ENCODE assay signal across 9 cellular contexts in the genomic region with DNA sequence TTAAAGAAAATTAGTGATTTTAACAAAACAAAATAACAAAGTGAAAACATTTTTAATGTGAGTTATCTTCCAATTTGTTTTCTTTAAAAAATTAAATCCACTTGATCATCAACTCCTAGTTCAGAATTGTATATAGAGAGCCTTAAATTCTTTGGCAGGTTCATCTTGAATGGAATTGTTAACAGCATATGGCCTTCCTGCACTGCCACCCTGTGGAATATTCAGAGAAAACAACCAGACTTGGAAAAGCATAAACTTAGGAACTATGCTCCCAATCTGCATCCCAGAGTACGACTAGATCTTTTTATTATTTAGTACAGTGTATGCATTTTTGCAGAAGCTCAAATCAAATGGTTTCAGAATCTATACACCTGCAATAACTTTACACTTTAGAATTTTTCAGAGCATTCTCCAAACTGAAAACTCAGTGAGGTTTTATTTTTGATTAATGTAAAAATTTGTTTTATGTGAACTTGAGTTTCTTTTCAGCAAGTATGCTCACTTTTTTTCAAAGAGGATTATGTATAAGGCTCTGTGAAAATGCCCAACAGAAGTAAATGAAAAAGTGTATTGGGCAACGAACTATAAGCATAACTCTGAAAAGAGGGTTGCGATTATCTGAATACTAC. TPM values are rescaled to one million over a fixed set of nuclear protein-coding genes. Genes with fewer than 3 reads are reported as not detected.
DNase-seq lines count a peak whose midpoint lies in the region; ATAC-seq and TF ChIP-seq lines count a peak whose summit lies in the region.
"Had no signal": no experiment of that assay in that cellular context is flagged by ENCODE, and none has a peak within 500 bp of the region (broad histone marks: within the 10 kb centered on the region; RNA-seq: fewer than 3 reads in every experiment).

No MANE protein-coding gene starts in this region.

- no peaks in the 10 kb centered on the region for H4K20me1 ChIP-seq in mammary epithelial cell (ENCODE audit: insufficient read depth, low read length)

- dilution Hi-C loops in mammary epithelial cell (cut with HindIII; ENCODE audit: low sequenced_read_pairs): loop anchor here (25.0 kb wide), 1 partner anchor 322 kb away; no protein-coding TSS in a partner anchor

- H3K9me3 ChIP-seq in Caco-2 (no peaks in the 10 kb centered on the region), mammary epithelial cell (replicated peaks; ENCODE audit: insufficient read depth, low read length) (no peaks in the 10 kb centered on the region)

- H3K27me3 ChIP-seq in Caco-2 (replicated peaks; ENCODE audit: control insufficient read depth, insufficient read depth, low read length) (no peaks in the 10 kb centered on the region), mammary epithelial cell (ENCODE audit: insufficient read depth, low read length) (no peaks in the 10 kb centered on the region)

- H3K9ac ChIP-seq in mammary epithelial cell (ENCODE audit: insufficient read depth, low read length): no peak overlapping the region

- no peak overlapping the region for H3K4me2 ChIP-seq in mammary epithelial cell (ENCODE audit: insufficient read depth, low read depth, low read length)

- H3K36me3 ChIP-seq in Caco-2 (ENCODE audit: control insufficient read depth, insufficient read depth, low read length) (no peaks in the 10 kb centered on the region), mammary epithelial cell (ENCODE audit: insufficient read depth, low read length) (no peaks in the 10 kb centered on the region)

- no peak overlapping the region for H3K27ac ChIP-seq in mammary epithelial cell (ENCODE audit: insufficient read depth, low read depth, low read length)

- BruUV-seq in Caco-2 (replicated peaks; lab: Mats Ljungman, UMichigan): no TSS peak
- no TSS peak for BruUV-seq in mammary epithelial cell (replicated peaks; lab: Mats Ljungman, UMichigan)

- no peaks in the 10 kb centered on the region for H3K4me1 ChIP-seq in Caco-2
- H3K4me1 ChIP-seq in mammary epithelial cell (ENCODE audit: insufficient read depth, low read length): peaks cover 16% of the 10 kb centered on the region

- no peak overlapping the region for H3K27ac Mint-ChIP-seq in Caco-2 (ENCODE audit: unreplicated experiment)

- peak; percentile 84 to 90 for TF ChIP-seq CTCF in Caco-2 (IDR thresholded peaks at IDR 0.05; ENCODE audit: insufficient read depth in 1 of 2, low read depth in 1 of 2, low read length in 1 of 2, severe bottlenecking in 1 of 2, unreplicated experiment in 1 of 2)
- TF ChIP-seq CTCF in mammary epithelial cell (conservative IDR thresholded peaks at IDR 0.05 in 1 of 2, IDR thresholded peaks at IDR 0.05 in 1 of 2; ENCODE audit: extremely low read depth in 1 of 2, insufficient read depth in 1 of 2, low read depth in 1 of 2, low read length in 2 of 2): peak; percentile 54 to 68

- no peak overlapping the region for H3K4me3 Mint-ChIP-seq in Caco-2 (ENCODE audit: unreplicated experiment)
- H3K4me3 Mint-ChIP-seq: naive thymus-derived CD8-positive, alpha-beta T cell had no signal

- 59% methylated on average over 3 of the region's 3 CpGs for WGBS in mammary epithelial cell (ENCODE audit: low coverage, missing lambda C conversion rate)

- CTCF ChIA-PET in Caco-2 (lab: Charles Lee): no interaction called here
- CTCF ChIA-PET in mammary epithelial cell (lab: Charles Lee; ENCODE audit: low non-redundant PET): no interaction called here

- no peaks in the 10 kb centered on the region for H3K36me3 Mint-ChIP-seq in Caco-2 (ENCODE audit: insufficient read depth, unreplicated experiment)

- no peaks in the 10 kb centered on the region for H3K9me3 Mint-ChIP-seq in Caco-2 (ENCODE audit: unreplicated experiment)
- H3K9me3 Mint-ChIP-seq: naive thymus-derived CD8-positive, alpha-beta T cell had no signal

- POLR2A ChIA-PET in Caco-2 (lab: Charles Lee): no interaction called here

- intact Hi-C loops in Caco-2 (cut with micrococcal nuclease; ENCODE audit: unreplicated experiment): loop anchor here (1.0 to 10.0 kb wide), 7 partner anchors 99 to 810 kb away; no protein-coding TSS in a partner anchor
- intact Hi-C loops in mammary epithelial cell (cut with micrococcal nuclease): loop anchor here (1.0 kb wide), 6 partner anchors 99 to 808 kb away; no protein-coding TSS in a partner anchor

- H3K4me3 ChIP-seq in Caco-2 (ENCODE audit: low read depth, low read length) (no peak overlapping the region), mammary epithelial cell (replicated peaks in 1 of 3; ENCODE audit: insufficient read depth in 1 of 3, low read depth in 2 of 3, low read length in 3 of 3) (no peak overlapping the region)

- no peaks in the 10 kb centered on the region for H3K4me1 Mint-ChIP-seq in Caco-2 (ENCODE audit: low read depth, unreplicated experiment)
- H3K4me1 Mint-ChIP-seq: naive thymus-derived CD8-positive, alpha-beta T cell had no signal

- no peaks in the 10 kb centered on the region for H3K79me2 ChIP-seq in mammary epithelial cell (ENCODE audit: insufficient read depth, low read length)

- DNase-seq in Caco-2 (peak; percentile 55 to 76), NCI-H2227 treated with DMSO at 0.1 percent for 48 hours (lab: John Stamatoyannopoulos, UW) (peak; percentile 43), mammary epithelial cell (peak; percentile 32), left lobe of liver (ENCODE audit: low spot score) (no peak), hepatic stellate cell (ENCODE audit: low spot score) (no peak)
- DNase-seq in activated CD8-positive, alpha-beta memory T cell treated with anti-CD3 and anti-CD28 coated beads, Interleukin-2, amount 50 U/mL, for 48 hours: no peak

- in situ Hi-C loops in mammary epithelial cell (cut with MboI; ENCODE audit: low sequenced_read_pairs in 2 of 2): loop anchor here (10.0 to 25.0 kb wide), 5 partner anchors 190 to 340 kb away; no protein-coding TSS in a partner anchor

- ATAC-seq in GM21786 (IDR thresholded peaks at IDR 0.05; ENCODE audit: unreplicated experiment) (peak; percentile 53), left lobe of liver (peak; percentile 89), GM19467 (IDR thresholded peaks at IDR 0.05; ENCODE audit: unreplicated experiment) (no peak)
- ATAC-seq: naive thymus-derived CD8-positive, alpha-beta T cell had no signal

- H3K27me3 Mint-ChIP-seq in Caco-2 (ENCODE audit: insufficient read depth, unreplicated experiment): no peaks in the 10 kb centered on the region
- H3K27me3 Mint-ChIP-seq: naive thymus-derived CD8-positive, alpha-beta T cell had no signal

- H2AFZ ChIP-seq in mammary epithelial cell (ENCODE audit: low read depth, low read length): no peak overlapping the region

RNA-seq across cellular contexts. Expression of a gene that starts 44.9 kb away (rescaled TPM):
- total RNA-seq in Caco-2 (2022) (46.7 and 52.3 TPM in 2 replicates), mammary epithelial cell (10 to 100 TPM; 12.9 to 23.7 TPM), left lobe of liver (13.4 TPM)
- 5.0 TPM for polyA plus RNA-seq in mammary epithelial cell
- polyA minus RNA-seq in mammary epithelial cell: 9.9 TPM

Comparison
In these comparisons a context has a peak if more than half of its experiments do, and no peak if none do; other contexts are left out.
1. DNase-seq: peak in Caco-2 (2 of 2), NCI-H2227 treated with DMSO at 0.1 percent for 48 hours (single experiment) and mammary epithelial cell (single experiment); none in left lobe of liver (single experiment), hepatic stellate cell (single experiment) and activated CD8-positive, alpha-beta memory T cell treated with anti-CD3 and anti-CD28 coated beads, Interleukin-2, amount 50 U/mL, for 48 hours (single experiment).